ENCODE assay signal across 9 cellular contexts in genomic region chr4:86544313-86544966, GRCh38. TPM values are rescaled to one million over a fixed set of nuclear protein-coding genes. Genes with fewer than 3 reads are reported as not detected.
A peak's percentile ranks its signal among the peaks of the same experiment; 100 is the strongest.
DNase-seq lines count a peak whose midpoint lies in the region; ATAC-seq, FAIRE-seq and TF ChIP-seq lines count a peak whose summit lies in the region.
"Had no signal": no experiment of that assay in that cellular context is flagged by ENCODE, and none has a peak within 500 bp of the region (broad histone marks: within the 10 kb centered on the region; RNA-seq: fewer than 3 reads in every experiment).

No MANE protein-coding gene starts in this region.

- H3K27me3 Mint-ChIP-seq in astrocyte (ENCODE audit: low read depth, unreplicated experiment): no peaks in the 10 kb centered on the region
- H3K27me3 Mint-ChIP-seq in mesothelial cell of epicardium (ENCODE audit: low read depth): no peaks in the 10 kb centered on the region

- TF ChIP-seq CTCF in astrocyte (IDR thresholded peaks at IDR 0.05; ENCODE audit: insufficient read depth, low read depth, low read length): no peak
- TF ChIP-seq CTCF in mesothelial cell of epicardium (IDR thresholded peaks at IDR 0.05; ENCODE audit: unreplicated experiment): no peak

- H3K9ac ChIP-seq in astrocyte (ENCODE audit: low read length): no peak overlapping the region

- H3K9me3 ChIP-seq in astrocyte (ENCODE audit: insufficient read depth, low read depth, low read length): no peaks in the 10 kb centered on the region

- H3K4me3 Mint-ChIP-seq in astrocyte (ENCODE audit: unreplicated experiment): no peak overlapping the region
- H3K4me3 Mint-ChIP-seq in mesothelial cell of epicardium: no peak overlapping the region

- no peaks in the 10 kb centered on the region for H3K27me3 ChIP-seq in astrocyte (ENCODE audit: insufficient read depth, low read length)

- H3K27ac ChIP-seq in astrocyte (ENCODE audit: low read depth, low read length): no peak overlapping the region

- peak; percentile 78 for ATAC-seq in GM19468 (IDR thresholded peaks at IDR 0.05; ENCODE audit: extremely low read depth, unreplicated experiment)
- ATAC-seq in HG03103 (IDR thresholded peaks at IDR 0.05; ENCODE audit: low read depth, unreplicated experiment): peak; percentile 83

- H3K4me1 ChIP-seq in astrocyte (ENCODE audit: insufficient read depth, low read length): peaks cover 4% of the 10 kb centered on the region

- H3K79me2 ChIP-seq in astrocyte (ENCODE audit: insufficient read depth, low read length): no peaks in the 10 kb centered on the region

- H3K4me3 ChIP-seq in astrocyte (ENCODE audit: insufficient read depth, low read depth, low read length): no peak overlapping the region

- no peak for DNase-seq in GM18507 (ENCODE audit: extremely low spot score, insufficient read length, low read depth)
- DNase-seq in astrocyte (ENCODE audit: low read depth): no peak
- DNase-seq in mesothelial cell of epicardium (ENCODE audit: low spot score in 2 of 2, unreplicated experiment in 2 of 2): no peak
- DNase-seq in activated CD8-positive, alpha-beta memory T cell treated with anti-CD3 and anti-CD28 coated beads for 24 hours: no peak
- no peak for DNase-seq in NCI-H2081 (lab: John Stamatoyannopoulos, UW)
- no peak for DNase-seq in NCI-H446 (lab: John Stamatoyannopoulos, UW)
- DNase-seq: T-helper 9 cell had no signal

- peaks cover 32% of the 10 kb centered on the region for H3K4me1 Mint-ChIP-seq in astrocyte (ENCODE audit: low read depth, unreplicated experiment)
- H3K4me1 Mint-ChIP-seq in mesothelial cell of epicardium: peaks cover 9% of the 10 kb centered on the region

- H3K9me3 Mint-ChIP-seq in astrocyte (ENCODE audit: unreplicated experiment): no peaks in the 10 kb centered on the region
- peaks cover 3% of the 10 kb centered on the region for H3K9me3 Mint-ChIP-seq in mesothelial cell of epicardium

- H3K36me3 Mint-ChIP-seq in astrocyte (ENCODE audit: low read depth, unreplicated experiment): no peaks in the 10 kb centered on the region
- H3K36me3 Mint-ChIP-seq in mesothelial cell of epicardium: peaks cover 4% of the 10 kb centered on the region

- peak overlapping the region; percentile 49 for H3K4me2 ChIP-seq in astrocyte (ENCODE audit: low read length)

- H3K36me3 ChIP-seq in astrocyte (ENCODE audit: insufficient read depth, low read length): no peaks in the 10 kb centered on the region

- no peak overlapping the region for H2AFZ ChIP-seq in astrocyte (ENCODE audit: low read depth, low read length)

- peak; percentile 66 for FAIRE-seq in GM18507 (lab: Jason Lieb, UNC)
- peak; percentile 5 for FAIRE-seq in astrocyte (lab: Jason Lieb, UNC)

- peak overlapping the region; percentile 83 for H3K27ac Mint-ChIP-seq in astrocyte (ENCODE audit: unreplicated experiment)
- H3K27ac Mint-ChIP-seq in mesothelial cell of epicardium: no peak overlapping the region

- no peaks in the 10 kb centered on the region for H4K20me1 ChIP-seq in astrocyte (ENCODE audit: insufficient read depth, low read length)

RNA-seq across cellular contexts. Expression of gene PTPN13, which starts 49.7 kb away (rescaled TPM):
- total RNA-seq in astrocyte: 46.2 and 50.3 TPM in 2 replicates
- 42.9 to 45.4 TPM (median 44.3 TPM) in 3 replicates for total RNA-seq in mesothelial cell of epicardium
